Comparison of ENCODE assay signal across 1 cellular context in the genomic region with DNA sequence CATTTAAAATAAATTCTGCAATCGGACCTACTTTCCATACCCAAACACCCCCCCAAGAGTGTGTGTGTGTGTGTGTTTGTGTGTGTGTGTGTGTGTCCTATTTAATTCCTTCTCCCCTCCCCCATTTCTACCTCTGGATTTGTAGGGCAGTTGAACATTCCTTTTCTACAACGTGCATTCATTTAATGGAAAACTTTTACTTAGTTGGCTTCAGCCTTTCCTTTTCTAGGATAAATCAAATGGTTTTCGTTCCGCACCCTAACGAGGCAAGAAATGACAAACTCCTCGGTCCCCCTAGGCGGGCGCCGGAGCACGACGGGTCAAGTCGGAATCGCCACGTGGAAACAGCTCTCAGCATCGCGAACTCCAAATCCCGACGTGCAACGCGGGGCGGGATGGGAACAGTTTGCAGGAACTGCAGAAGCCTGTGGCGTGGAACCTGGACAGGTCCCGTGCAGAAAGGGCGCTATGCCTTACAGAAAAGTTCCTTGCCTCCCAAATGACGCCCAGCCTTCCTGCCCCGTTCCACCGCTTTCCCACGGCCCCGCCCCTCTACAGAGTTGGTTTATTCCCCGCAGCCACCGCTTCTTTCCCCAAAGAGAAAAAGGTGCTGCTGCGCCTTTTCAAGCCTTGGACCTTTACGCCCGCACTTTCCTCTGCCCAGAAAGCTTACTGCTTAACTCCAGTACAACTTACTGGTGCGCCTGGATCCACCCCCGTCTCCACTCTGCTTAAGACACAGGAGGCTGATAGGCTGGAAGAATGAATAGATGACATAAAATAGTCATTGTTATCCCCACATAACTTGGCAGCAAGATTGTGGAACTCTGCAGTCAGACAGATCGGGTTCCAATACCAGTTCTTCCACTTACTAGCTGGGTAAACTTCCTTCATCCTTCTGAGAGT.
TF ChIP-seq lines count a peak whose summit lies in the region.

No MANE protein-coding gene starts in this region.

TF ChIP-seq in HepG2, 621 proteins besides CTCF, POLR2A, EP300 and RAD21 (continued from another document and continues in another):
- TF ChIP-seq, protein P1, sequence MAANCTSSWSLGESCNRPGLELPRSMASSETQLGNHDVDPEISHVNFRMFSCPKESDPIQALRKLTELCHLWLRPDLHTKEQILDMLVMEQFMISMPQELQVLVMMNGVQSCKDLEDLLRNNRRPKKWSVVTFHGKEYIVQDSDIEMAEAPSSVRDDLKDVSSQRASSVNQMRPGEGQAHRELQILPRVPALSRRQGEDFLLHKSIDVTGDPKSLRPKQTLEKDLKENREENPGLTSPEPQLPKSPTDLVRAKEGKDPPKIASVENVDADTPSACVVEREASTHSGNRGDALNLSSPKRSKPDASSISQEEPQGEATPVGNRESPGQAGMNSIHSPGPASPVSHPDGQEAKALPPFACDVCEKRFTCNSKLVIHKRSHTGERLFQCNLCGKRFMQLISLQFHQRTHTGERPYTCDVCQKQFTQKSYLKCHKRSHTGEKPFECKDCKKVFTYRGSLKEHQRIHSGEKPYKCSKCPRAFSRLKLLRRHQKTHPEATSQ (CRISPR knock-in tag; IDR thresholded peaks at IDR 0.05; ENCODE audit: borderline replicate concordance), result peak; percentile 51; the same call in 1 of the 2 replicates
- TF ChIP-seq DMAP1 (CRISPR knock-in tag; IDR thresholded peaks at IDR 0.05) (peak; percentile 89), MTA1 (CRISPR knock-in tag; IDR thresholded peaks at IDR 0.05; ENCODE audit: borderline replicate concordance) (no peak; the same call in 1 of the 2 replicates), CENPX (CRISPR knock-in tag; IDR thresholded peaks at IDR 0.05) (no peak), ZNF709 (CRISPR knock-in tag; IDR thresholded peaks at IDR 0.05) (no peak; the same call in 1 of the 2 replicates), ZZZ3 (CRISPR knock-in tag; IDR thresholded peaks at IDR 0.05; ENCODE audit: borderline replicate concordance) (0 out of 2 replicates have a peak, but pooled peaks have one; percentile 44), NAIF1 (CRISPR knock-in tag; IDR thresholded peaks at IDR 0.05; ENCODE audit: borderline replicate concordance) (peak; percentile 54; the same call in 1 of the 2 replicates), MED8 (CRISPR knock-in tag; IDR thresholded peaks at IDR 0.05; ENCODE audit: insufficient replicate concordance) (no peak), EZH2 (conservative IDR thresholded peaks at IDR 0.05; ENCODE audit: low read depth, low read length) (no peak), ZMYM3 (CRISPR knock-in tag; IDR thresholded peaks at IDR 0.05) (no peak), CREB1 (IDR thresholded peaks at IDR 0.05) (no peak), CREB1 (CRISPR knock-in tag; IDR thresholded peaks at IDR 0.05) (peak; percentile 59; the same call in 1 of the 2 replicates), ZFP82 (CRISPR knock-in tag; IDR thresholded peaks at IDR 0.05; ENCODE audit: borderline replicate concordance) (no peak), MAX (IDR thresholded peaks at IDR 0.05) (peak; percentile 99), ZNF746 (CRISPR knock-in tag; IDR thresholded peaks at IDR 0.05) (peak; percentile 63; the same call in 1 of the 2 replicates), KDM4B (CRISPR knock-in tag; IDR thresholded peaks at IDR 0.05) (no peak; the same call in 1 of the 2 replicates), MLLT10 (CRISPR knock-in tag; IDR thresholded peaks at IDR 0.05) (no peak), ZNF761 (CRISPR knock-in tag; conservative IDR thresholded peaks at IDR 0.05) (peak; percentile 89; the same call in 1 of the 2 replicates), ASH2L (IDR thresholded peaks at IDR 0.05; ENCODE audit: insufficient read length, low read depth, low read length) (no peak), HDAC1 (CRISPR knock-in tag; IDR thresholded peaks at IDR 0.05) (peak; percentile 91), SYNCRIP (IDR thresholded peaks at IDR 0.05; ENCODE audit: insufficient read depth, low read depth, low read length) (no peak), ZSCAN30 (CRISPR knock-in tag; IDR thresholded peaks at IDR 0.05) (no peak), NFKBIZ (CRISPR knock-in tag; IDR thresholded peaks at IDR 0.05) (no peak), GABPB1 (CRISPR knock-in tag; IDR thresholded peaks at IDR 0.05) (peak; percentile 90), IRX3 (CRISPR knock-in tag; IDR thresholded peaks at IDR 0.05; ENCODE audit: borderline replicate concordance, low read depth) (0 out of 2 replicates have a peak, but pooled peaks have one; percentile 78), IKZF4 (CRISPR knock-in tag; IDR thresholded peaks at IDR 0.05; ENCODE audit: borderline replicate concordance, low read depth, not compliant biosample characterization) (peak; percentile 75)
- TF ChIP-seq, protein P2, sequence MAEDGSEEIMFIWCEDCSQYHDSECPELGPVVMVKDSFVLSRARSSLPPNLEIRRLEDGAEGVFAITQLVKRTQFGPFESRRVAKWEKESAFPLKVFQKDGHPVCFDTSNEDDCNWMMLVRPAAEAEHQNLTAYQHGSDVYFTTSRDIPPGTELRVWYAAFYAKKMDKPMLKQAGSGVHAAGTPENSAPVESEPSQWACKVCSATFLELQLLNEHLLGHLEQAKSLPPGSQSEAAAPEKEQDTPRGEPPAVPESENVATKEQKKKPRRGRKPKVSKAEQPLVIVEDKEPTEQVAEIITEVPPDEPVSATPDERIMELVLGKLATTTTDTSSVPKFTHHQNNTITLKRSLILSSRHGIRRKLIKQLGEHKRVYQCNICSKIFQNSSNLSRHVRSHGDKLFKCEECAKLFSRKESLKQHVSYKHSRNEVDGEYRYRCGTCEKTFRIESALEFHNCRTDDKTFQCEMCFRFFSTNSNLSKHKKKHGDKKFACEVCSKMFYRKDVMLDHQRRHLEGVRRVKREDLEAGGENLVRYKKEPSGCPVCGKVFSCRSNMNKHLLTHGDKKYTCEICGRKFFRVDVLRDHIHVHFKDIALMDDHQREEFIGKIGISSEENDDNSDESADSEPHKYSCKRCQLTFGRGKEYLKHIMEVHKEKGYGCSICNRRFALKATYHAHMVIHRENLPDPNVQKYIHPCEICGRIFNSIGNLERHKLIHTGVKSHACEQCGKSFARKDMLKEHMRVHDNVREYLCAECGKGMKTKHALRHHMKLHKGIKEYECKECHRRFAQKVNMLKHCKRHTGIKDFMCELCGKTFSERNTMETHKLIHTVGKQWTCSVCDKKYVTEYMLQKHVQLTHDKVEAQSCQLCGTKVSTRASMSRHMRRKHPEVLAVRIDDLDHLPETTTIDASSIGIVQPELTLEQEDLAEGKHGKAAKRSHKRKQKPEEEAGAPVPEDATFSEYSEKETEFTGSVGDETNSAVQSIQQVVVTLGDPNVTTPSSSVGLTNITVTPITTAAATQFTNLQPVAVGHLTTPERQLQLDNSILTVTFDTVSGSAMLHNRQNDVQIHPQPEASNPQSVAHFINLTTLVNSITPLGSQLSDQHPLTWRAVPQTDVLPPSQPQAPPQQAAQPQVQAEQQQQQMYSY (CRISPR knock-in tag; IDR thresholded peaks at IDR 0.05), result peak; percentile 84
- TF ChIP-seq, protein P3, sequence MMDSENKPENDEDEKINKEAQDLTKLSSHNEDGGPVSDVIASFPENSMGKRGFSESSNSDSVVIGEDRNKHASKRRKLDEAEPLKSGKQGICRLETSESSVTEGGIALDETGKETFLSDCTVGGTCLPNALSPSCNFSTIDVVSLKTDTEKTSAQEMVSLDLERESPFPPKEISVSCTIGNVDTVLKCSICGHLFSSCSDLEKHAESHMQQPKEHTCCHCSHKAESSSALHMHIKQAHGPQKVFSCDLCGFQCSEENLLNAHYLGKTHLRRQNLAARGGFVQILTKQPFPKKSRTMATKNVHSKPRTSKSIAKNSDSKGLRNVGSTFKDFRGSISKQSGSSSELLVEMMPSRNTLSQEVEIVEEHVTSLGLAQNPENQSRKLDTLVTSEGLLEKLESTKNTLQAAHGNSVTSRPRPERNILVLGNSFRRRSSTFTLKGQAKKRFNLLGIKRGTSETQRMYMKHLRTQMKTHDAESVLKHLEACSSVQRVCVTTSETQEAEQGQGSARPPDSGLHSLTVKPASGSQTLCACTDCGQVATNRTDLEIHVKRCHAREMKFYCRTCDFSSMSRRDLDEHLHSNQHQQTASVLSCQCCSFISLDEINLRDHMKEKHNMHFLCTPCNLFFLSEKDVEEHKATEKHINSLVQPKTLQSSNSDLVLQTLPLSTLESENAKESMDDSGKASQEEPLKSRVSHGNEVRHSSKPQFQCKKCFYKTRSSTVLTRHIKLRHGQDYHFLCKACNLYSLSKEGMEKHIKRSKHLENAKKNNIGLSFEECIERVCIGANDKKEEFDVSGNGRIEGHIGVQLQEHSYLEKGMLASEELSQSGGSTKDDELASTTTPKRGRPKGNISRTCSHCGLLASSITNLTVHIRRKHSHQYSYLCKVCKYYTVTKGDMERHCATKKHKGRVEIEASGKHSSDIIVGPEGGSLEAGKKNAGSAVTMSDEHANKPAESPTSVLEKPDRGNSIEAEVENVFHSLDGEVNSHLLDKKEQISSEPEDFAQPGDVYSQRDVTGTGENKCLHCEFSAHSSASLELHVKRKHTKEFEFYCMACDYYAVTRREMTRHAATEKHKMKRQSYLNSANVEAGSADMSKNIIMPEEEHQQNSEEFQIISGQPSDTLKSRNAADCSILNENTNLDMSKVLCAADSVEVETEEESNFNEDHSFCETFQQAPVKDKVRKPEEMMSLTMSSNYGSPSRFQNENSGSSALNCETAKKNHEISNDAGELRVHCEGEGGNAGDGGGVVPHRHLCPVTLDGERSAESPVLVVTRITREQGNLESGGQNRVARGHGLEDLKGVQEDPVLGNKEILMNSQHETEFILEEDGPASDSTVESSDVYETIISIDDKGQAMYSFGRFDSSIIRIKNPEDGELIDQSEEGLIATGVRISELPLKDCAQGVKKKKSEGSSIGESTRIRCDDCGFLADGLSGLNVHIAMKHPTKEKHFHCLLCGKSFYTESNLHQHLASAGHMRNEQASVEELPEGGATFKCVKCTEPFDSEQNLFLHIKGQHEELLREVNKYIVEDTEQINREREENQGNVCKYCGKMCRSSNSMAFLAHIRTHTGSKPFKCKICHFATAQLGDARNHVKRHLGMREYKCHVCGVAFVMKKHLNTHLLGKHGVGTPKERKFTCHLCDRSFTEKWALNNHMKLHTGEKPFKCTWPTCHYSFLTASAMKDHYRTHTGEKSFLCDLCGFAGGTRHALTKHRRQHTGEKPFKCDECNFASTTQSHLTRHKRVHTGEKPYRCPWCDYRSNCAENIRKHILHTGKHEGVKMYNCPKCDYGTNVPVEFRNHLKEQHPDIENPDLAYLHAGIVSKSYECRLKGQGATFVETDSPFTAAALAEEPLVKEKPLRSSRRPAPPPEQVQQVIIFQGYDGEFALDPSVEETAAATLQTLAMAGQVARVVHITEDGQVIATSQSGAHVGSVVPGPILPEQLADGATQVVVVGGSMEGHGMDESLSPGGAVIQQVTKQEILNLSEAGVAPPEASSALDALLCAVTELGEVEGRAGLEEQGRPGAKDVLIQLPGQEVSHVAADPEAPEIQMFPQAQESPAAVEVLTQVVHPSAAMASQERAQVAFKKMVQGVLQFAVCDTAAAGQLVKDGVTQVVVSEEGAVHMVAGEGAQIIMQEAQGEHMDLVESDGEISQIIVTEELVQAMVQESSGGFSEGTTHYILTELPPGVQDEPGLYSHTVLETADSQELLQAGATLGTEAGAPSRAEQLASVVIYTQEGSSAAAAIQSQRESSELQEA (CRISPR knock-in tag; IDR thresholded peaks at IDR 0.05; ENCODE audit: not compliant biosample characterization), result peak; percentile 46
- TF ChIP-seq, protein P4, sequence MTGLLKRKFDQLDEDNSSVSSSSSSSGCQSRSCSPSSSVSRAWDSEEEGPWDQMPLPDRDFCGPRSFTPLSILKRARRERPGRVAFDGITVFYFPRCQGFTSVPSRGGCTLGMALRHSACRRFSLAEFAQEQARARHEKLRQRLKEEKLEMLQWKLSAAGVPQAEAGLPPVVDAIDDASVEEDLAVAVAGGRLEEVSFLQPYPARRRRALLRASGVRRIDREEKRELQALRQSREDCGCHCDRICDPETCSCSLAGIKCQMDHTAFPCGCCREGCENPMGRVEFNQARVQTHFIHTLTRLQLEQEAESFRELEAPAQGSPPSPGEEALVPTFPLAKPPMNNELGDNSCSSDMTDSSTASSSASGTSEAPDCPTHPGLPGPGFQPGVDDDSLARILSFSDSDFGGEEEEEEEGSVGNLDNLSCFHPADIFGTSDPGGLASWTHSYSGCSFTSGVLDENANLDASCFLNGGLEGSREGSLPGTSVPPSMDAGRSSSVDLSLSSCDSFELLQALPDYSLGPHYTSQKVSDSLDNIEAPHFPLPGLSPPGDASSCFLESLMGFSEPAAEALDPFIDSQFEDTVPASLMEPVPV (CRISPR knock-in tag; IDR thresholded peaks at IDR 0.05), result peak; percentile 84
- TF ChIP-seq, protein P5, sequence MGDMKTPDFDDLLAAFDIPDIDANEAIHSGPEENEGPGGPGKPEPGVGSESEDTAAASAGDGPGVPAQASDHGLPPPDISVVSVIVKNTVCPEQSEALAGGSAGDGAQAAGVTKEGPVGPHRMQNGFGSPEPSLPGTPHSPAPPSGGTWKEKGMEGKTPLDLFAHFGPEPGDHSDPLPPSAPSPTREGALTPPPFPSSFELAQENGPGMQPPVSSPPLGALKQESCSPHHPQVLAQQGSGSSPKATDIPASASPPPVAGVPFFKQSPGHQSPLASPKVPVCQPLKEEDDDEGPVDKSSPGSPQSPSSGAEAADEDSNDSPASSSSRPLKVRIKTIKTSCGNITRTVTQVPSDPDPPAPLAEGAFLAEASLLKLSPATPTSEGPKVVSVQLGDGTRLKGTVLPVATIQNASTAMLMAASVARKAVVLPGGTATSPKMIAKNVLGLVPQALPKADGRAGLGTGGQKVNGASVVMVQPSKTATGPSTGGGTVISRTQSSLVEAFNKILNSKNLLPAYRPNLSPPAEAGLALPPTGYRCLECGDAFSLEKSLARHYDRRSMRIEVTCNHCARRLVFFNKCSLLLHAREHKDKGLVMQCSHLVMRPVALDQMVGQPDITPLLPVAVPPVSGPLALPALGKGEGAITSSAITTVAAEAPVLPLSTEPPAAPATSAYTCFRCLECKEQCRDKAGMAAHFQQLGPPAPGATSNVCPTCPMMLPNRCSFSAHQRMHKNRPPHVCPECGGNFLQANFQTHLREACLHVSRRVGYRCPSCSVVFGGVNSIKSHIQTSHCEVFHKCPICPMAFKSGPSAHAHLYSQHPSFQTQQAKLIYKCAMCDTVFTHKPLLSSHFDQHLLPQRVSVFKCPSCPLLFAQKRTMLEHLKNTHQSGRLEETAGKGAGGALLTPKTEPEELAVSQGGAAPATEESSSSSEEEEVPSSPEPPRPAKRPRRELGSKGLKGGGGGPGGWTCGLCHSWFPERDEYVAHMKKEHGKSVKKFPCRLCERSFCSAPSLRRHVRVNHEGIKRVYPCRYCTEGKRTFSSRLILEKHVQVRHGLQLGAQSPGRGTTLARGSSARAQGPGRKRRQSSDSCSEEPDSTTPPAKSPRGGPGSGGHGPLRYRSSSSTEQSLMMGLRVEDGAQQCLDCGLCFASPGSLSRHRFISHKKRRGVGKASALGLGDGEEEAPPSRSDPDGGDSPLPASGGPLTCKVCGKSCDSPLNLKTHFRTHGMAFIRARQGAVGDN (CRISPR knock-in tag; IDR thresholded peaks at IDR 0.05), result peak; percentile 98
